Comparison of ENCODE assay signal across 20 cellular contexts in genomic region chr13:22103046-22103445, GRCh38.
DNase-seq lines count a peak whose midpoint lies in the region; ATAC-seq, FAIRE-seq and TF ChIP-seq lines count a peak whose summit lies in the region.
"Had no signal": no experiment of that assay in that cellular context is flagged by ENCODE, and none has a peak within 500 bp of the region (broad histone marks: within the 10 kb centered on the region; RNA-seq: fewer than 3 reads in every experiment).

No MANE protein-coding gene starts in this region.

- no peak overlapping the region for H2AFZ ChIP-seq in K562 (ENCODE audit: low read depth, low read length)

- H3K27me3 ChIP-seq in K562 (ENCODE audit: control insufficient read depth in 2 of 2, insufficient read depth in 2 of 2, low read length in 2 of 2) (peaks cover 0 to 5% of the 10 kb centered on the region in 2 experiments; a peak in 1 of 5 replicates), right lobe of liver (no peaks in the 10 kb centered on the region)
- H3K27me3 ChIP-seq: transverse colon had no signal

- H3K36me3 Mint-ChIP-seq in T-helper 17 cell (ENCODE audit: low read depth): peaks cover 7% of the 10 kb centered on the region

- CTCF ChIA-PET in GM10248 (lab: Yijun Ruan, JAX): interaction anchor here (1.4 kb wide), 1 partner anchor 35 kb away, joined by 3 read pairs; no protein-coding TSS in a partner anchor
- CTCF ChIA-PET in K562 (lab: Yijun Ruan, JAX; ENCODE audit: low intra/inter-chr PET ratio): no interaction called here

- WGBS in K562 (ENCODE audit: insufficient coverage, low coverage, missing lambda C conversion rate): 3% methylated on average over 5 of the region's 5 CpGs
- WGBS in right lobe of liver (ENCODE audit: insufficient coverage, low coverage, low lambda C conversion rate, missing lambda C conversion rate): 39% methylated on average over 2 of the region's 5 CpGs

- no peaks in the 10 kb centered on the region for H3K9me1 ChIP-seq in K562 (ENCODE audit: control insufficient read depth, insufficient read depth, low read length)

- H3K27ac ChIP-seq in K562 (ENCODE audit: extremely low read depth, low read depth, low read length) (no peak overlapping the region), right lobe of liver (no peak overlapping the region)
- H3K27ac ChIP-seq: stomach, transverse colon had no signal

- ATAC-seq in K562: no peak
- ATAC-seq in right lobe of liver: peak in 1 of 4 donors; percentile 20
- ATAC-seq in T-helper 17 cell: no peak
- no peak for ATAC-seq in HG03571 (IDR thresholded peaks at IDR 0.05; ENCODE audit: unreplicated experiment)

- no peak overlapping the region for H3K4me2 ChIP-seq in K562 (ENCODE audit: insufficient read depth, low read length)

- in situ Hi-C loops in K562 (cut with MboI): no loop called here

- no peak overlapping the region for H3K4me3 ChIP-seq in K562
- no peak overlapping the region for H3K4me3 ChIP-seq in right lobe of liver
- H3K4me3 ChIP-seq: lung, stomach, transverse colon had no signal

- no peak overlapping the region for H3K4me3 Mint-ChIP-seq in T-helper 17 cell
- H3K4me3 Mint-ChIP-seq: activated CD4-positive, alpha-beta T cell treated with anti-CD3 and anti-CD28 coated beads, Interleukin-2, amount 10 ng/mL, durations not matched to agents 24 days and 14 days; activated naive CD8-positive, alpha-beta T cell treated with anti-CD3 and anti-CD28 coated beads, Interleukin-2, amount 10 ng/mL, durations not matched to agents 7 days and 5 days; activated T-helper 17 cell treated with anti-CD3 and anti-CD28 coated beads, Interleukin-2, amount 50 U/mL, for 72 hours had no signal

- H4K20me1 ChIP-seq in K562 (replicated peaks; ENCODE audit: control insufficient read depth, insufficient read depth, low read length): no peaks in the 10 kb centered on the region

- H3K9ac ChIP-seq in K562 (ENCODE audit: insufficient read depth in 1 of 2, low read depth in 2 of 2, low read length in 2 of 2): no peak overlapping the region

- H3K9me3 ChIP-seq in K562 (replicated peaks; ENCODE audit: control insufficient read depth, insufficient read depth, low read depth, low read length) (no peaks in the 10 kb centered on the region), right lobe of liver (no peaks in the 10 kb centered on the region), T-helper 17 cell (ENCODE audit: control insufficient read depth, low read length, poor library complexity, severe bottlenecking) (peaks cover 2% of the 10 kb centered on the region)
- H3K9me3 ChIP-seq: transverse colon had no signal

- no peaks in the 10 kb centered on the region for H3K4me1 ChIP-seq in K562 (replicated peaks in 1 of 2; ENCODE audit: control insufficient read depth in 2 of 2, insufficient read depth in 2 of 2, low read length in 2 of 2)
- H3K4me1 ChIP-seq in right lobe of liver: peaks cover 0 to 10% (median 5%) of the 10 kb centered on the region in 4 donors

- TF ChIP-seq RAD21 in K562 (CRISPR knock-in tag; conservative IDR thresholded peaks at IDR 0.05 in 1 of 2, IDR thresholded peaks at IDR 0.05 in 1 of 2): peak in 1 of 2 experiments; percentile 20; a peak in 1 of 4 replicates

- no peaks in the 10 kb centered on the region for H3K79me2 ChIP-seq in K562 (ENCODE audit: control insufficient read depth, insufficient read depth, low read length)

- TF ChIP-seq EP300 in K562 (IDR thresholded peaks at IDR 0.05; ENCODE audit: low read length): no peak

- no peak for DNase-seq in GM10248 (ENCODE audit: extremely low spot score)
- DNase-seq in HT-29 (ENCODE audit: low spot score): peak; percentile 63
- DNase-seq in K562 (ENCODE audit: extremely low read depth in 1 of 4, low spot score in 3 of 4): peak in 2 of 4 experiments; percentile 3 to 4
- DNase-seq in right lobe of liver: no peak
- DNase-seq in T-helper 17 cell: no peak
- no peak for DNase-seq in NCI-H187 treated with DMSO at 0.1 percent for 48 hours (lab: John Stamatoyannopoulos, UW)
- DNase-seq: activated CD4-positive, alpha-beta T cell treated with anti-CD3 and anti-CD28 coated beads, Interleukin-2, amount 10 ng/mL, durations not matched to agents 24 days and 14 days; activated naive CD8-positive, alpha-beta T cell treated with anti-CD3 and anti-CD28 coated beads, Interleukin-2, amount 10 ng/mL, durations not matched to agents 7 days and 5 days; KG1; NCI-H69; nucleus accumbens; SHP77 treated with DMSO at 0.1 percent for 48 hours; stomach; T-helper 1 cell; transverse colon had no signal

- intact Hi-C loops in K562 (cut with micrococcal nuclease) (no loop called here), right lobe of liver (cut with DNase I) (no loop called here)

- no peaks in the 10 kb centered on the region for H3K27me3 Mint-ChIP-seq in T-helper 17 cell
- H3K27me3 Mint-ChIP-seq: activated CD4-positive, alpha-beta T cell treated with anti-CD3 and anti-CD28 coated beads, Interleukin-2, amount 10 ng/mL, durations not matched to agents 24 days and 14 days; activated naive CD8-positive, alpha-beta T cell treated with anti-CD3 and anti-CD28 coated beads, Interleukin-2, amount 10 ng/mL, durations not matched to agents 7 days and 5 days; activated T-helper 17 cell treated with anti-CD3 and anti-CD28 coated beads, Interleukin-2, amount 50 U/mL, for 72 hours had no signal

- peaks cover 35% of the 10 kb centered on the region for H3K4me1 Mint-ChIP-seq in T-helper 17 cell

- POLR2A ChIA-PET in GM10248 (lab: Yijun Ruan, JAX): no interaction called here
- POLR2A ChIA-PET in K562 (lab: Yijun Ruan, JAX): no interaction called here

- TF ChIP-seq POLR2A in K562 (conservative IDR thresholded peaks at IDR 0.05): no peak
- TF ChIP-seq POLR2A in right lobe of liver (IDR thresholded peaks at IDR 0.05): no peak

- no peak for FAIRE-seq in K562 (lab: Jason Lieb, UNC)
- FAIRE-seq: colon, islet of Langerhans had no signal

- BruUV-seq in K562 (replicated peaks; lab: Mats Ljungman, UMichigan): no TSS peak

- no peak overlapping the region for H3K27ac Mint-ChIP-seq in T-helper 17 cell
- H3K27ac Mint-ChIP-seq: activated CD4-positive, alpha-beta T cell treated with anti-CD3 and anti-CD28 coated beads, Interleukin-2, amount 10 ng/mL, durations not matched to agents 24 days and 14 days; activated naive CD8-positive, alpha-beta T cell treated with anti-CD3 and anti-CD28 coated beads, Interleukin-2, amount 10 ng/mL, durations not matched to agents 7 days and 5 days; activated T-helper 17 cell treated with anti-CD3 and anti-CD28 coated beads, Interleukin-2, amount 50 U/mL, for 72 hours had no signal

- peak; percentile 6 for TF ChIP-seq CTCF in GM10248 (IDR thresholded peaks at IDR 0.05; ENCODE audit: control extremely low read depth, extremely low read depth, low read depth, missing control alignments)
- peak; percentile 23 to 52 (median 24); a peak in 2 of 6 replicates for TF ChIP-seq CTCF in K562 (IDR thresholded peaks at IDR 0.05 in 2 of 3, conservative IDR thresholded peaks at IDR 0.05 in 1 of 3; ENCODE audit: insufficient read depth in 2 of 3, low read depth in 1 of 3, low read length in 3 of 3)
- peak in 3 of 4 donors; percentile 5 to 17 (median 5) for TF ChIP-seq CTCF in right lobe of liver (IDR thresholded peaks at IDR 0.05)

- H3K36me3 ChIP-seq in K562 (ENCODE audit: control insufficient read depth, insufficient read depth, low read length) (no peaks in the 10 kb centered on the region), right lobe of liver (no peaks in the 10 kb centered on the region)
- H3K36me3 ChIP-seq: stomach, transverse colon had no signal

TF ChIP-seq in K562, 482 proteins besides CTCF, POLR2A, EP300 and RAD21:
- no peak for TF ChIP-seq ETV6 (IDR thresholded peaks at IDR 0.05; ENCODE audit: borderline replicate concordance in 1 of 2, low read depth in 2 of 2, low read length in 1 of 2)
- no peak for TF ChIP-seq ETV6 (CRISPR knock-in tag; IDR thresholded peaks at IDR 0.05; ENCODE audit: borderline replicate concordance)
- TF ChIP-seq ZNF592 (IDR thresholded peaks at IDR 0.05): no peak
- no peak for TF ChIP-seq ESRRA (IDR thresholded peaks at IDR 0.05; ENCODE audit: borderline replicate concordance, low read depth)
- TF ChIP-seq ZNF324 (CRISPR knock-in tag; IDR thresholded peaks at IDR 0.05): no peak
- TF ChIP-seq MYC (IDR thresholded peaks at IDR 0.05; ENCODE audit: low read depth, low read length): no peak
- no peak for TF ChIP-seq MYC (CRISPR knock-in tag; IDR thresholded peaks at IDR 0.05; ENCODE audit: borderline replicate concordance, low read depth)
- no peak for TF ChIP-seq KLF16 (IDR thresholded peaks at IDR 0.05)
- TF ChIP-seq E2F3 (CRISPR knock-in tag; IDR thresholded peaks at IDR 0.05): no peak
- no peak for TF ChIP-seq TEAD2 (tag; IDR thresholded peaks at IDR 0.05)
- TF ChIP-seq STAG1 (CRISPR knock-in tag; IDR thresholded peaks at IDR 0.05; ENCODE audit: borderline replicate concordance): no peak
- TF ChIP-seq ARNT (IDR thresholded peaks at IDR 0.05): no peak
- TF ChIP-seq BHLHE40 (IDR thresholded peaks at IDR 0.05; ENCODE audit: low read length): no peak
